ENCODE assay signal across 13 cellular contexts in the genomic region with DNA sequence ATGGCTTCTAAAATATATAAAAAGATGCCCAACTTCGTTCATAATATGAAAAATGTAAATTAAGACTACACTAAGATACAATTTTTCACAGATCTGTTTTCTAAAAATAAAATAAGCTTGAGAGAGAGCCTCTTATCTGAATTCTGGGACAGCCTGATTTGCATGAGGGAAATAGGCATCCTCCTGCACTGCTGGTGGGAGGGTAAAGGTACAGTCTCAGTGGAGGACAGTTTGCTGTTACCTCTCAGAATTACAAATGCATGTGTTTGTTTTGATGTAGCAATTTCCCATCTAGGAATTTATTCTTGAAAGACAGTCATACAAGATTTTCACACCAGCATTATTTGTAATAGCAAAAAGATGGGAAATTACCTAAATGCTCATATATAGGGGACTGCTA.
DNase-seq lines count a peak whose midpoint lies in the region; ATAC-seq, FAIRE-seq and TF ChIP-seq lines count a peak whose summit lies in the region.
"Had no signal": no experiment of that assay in that cellular context is flagged by ENCODE, and none has a peak within 500 bp of the region (broad histone marks: within the 10 kb centered on the region; RNA-seq: fewer than 3 reads in every experiment).

No MANE protein-coding gene starts in this region.

- CTCF ChIA-PET in activated naive CD4-positive, alpha-beta T cell treated with anti-CD3 and anti-CD28 coated beads, Interleukin-2, amount 10 ng/mL, durations not matched to agents 7 days and 5 days (lab: Charles Lee) = no interaction called here

- no peaks in the 10 kb centered on the region for H3K36me3 Mint-ChIP-seq in activated naive CD4-positive, alpha-beta T cell treated with anti-CD3 and anti-CD28 coated beads, Interleukin-2, amount 50 U/mL, for 24 hours
- no peaks in the 10 kb centered on the region for H3K36me3 Mint-ChIP-seq in activated naive CD4-positive, alpha-beta T cell treated with anti-CD3 and anti-CD28 coated beads, Interleukin-2, amount 10 ng/mL, durations not matched to agents 7 days and 5 days
- peaks cover 5% of the 10 kb centered on the region for H3K36me3 Mint-ChIP-seq in activated T-helper 17 cell treated with anti-CD3 and anti-CD28 coated beads, Interleukin-2, amount 50 U/mL, for 72 hours (ENCODE audit: low read depth)
- no peaks in the 10 kb centered on the region for H3K36me3 Mint-ChIP-seq in immature natural killer cell
- H3K36me3 Mint-ChIP-seq in stimulated activated effector memory CD8-positive, alpha-beta T cell treated with anti-CD3 and anti-CD28 coated beads, Interleukin-12 subunit alpha, Interleukin-12 subunit beta, amount 100 ng/mL, for 72 hours = peaks cover 6% of the 10 kb centered on the region
- no peaks in the 10 kb centered on the region for H3K36me3 Mint-ChIP-seq in activated T-cell treated with anti-CD3 and anti-CD28 coated beads, Interleukin-2, amount 50 U/mL, for 4 hours (ENCODE audit: insufficient read depth)

- DNase-seq in activated naive CD4-positive, alpha-beta T cell treated with anti-CD3 and anti-CD28 coated beads, Interleukin-2, amount 10 ng/mL, durations not matched to agents 7 days and 5 days = no peak
- DNase-seq in immature natural killer cell (no peak), NCI-H1092 (lab: John Stamatoyannopoulos, UW) (no peak), GM12892 (ENCODE audit: insufficient read length) (no peak)
- no peak for DNase-seq in stimulated activated effector memory CD8-positive, alpha-beta T cell treated with anti-CD3 and anti-CD28 coated beads, Interleukin-12 subunit alpha, Interleukin-12 subunit beta, amount 100 ng/mL, for 72 hours (ENCODE audit: low spot score in 2 of 2)
- no peak for DNase-seq in activated T-cell treated with anti-CD3 and anti-CD28 coated beads, Interleukin-2, amount 50 U/mL, for 4 hours
- DNase-seq: activated naive CD4-positive, alpha-beta T cell treated with anti-CD3 and anti-CD28 coated beads, Interleukin-2, amount 50 U/mL, for 16 hours; cortex of kidney; foreskin keratinocyte; RPMI8226 had no signal

- H3K4me1 Mint-ChIP-seq in activated naive CD4-positive, alpha-beta T cell treated with anti-CD3 and anti-CD28 coated beads, Interleukin-2, amount 50 U/mL, for 24 hours = peaks cover 39% of the 10 kb centered on the region
- peaks cover 21% of the 10 kb centered on the region for H3K4me1 Mint-ChIP-seq in activated naive CD4-positive, alpha-beta T cell treated with anti-CD3 and anti-CD28 coated beads, Interleukin-2, amount 10 ng/mL, durations not matched to agents 7 days and 5 days
- peaks cover 25% of the 10 kb centered on the region for H3K4me1 Mint-ChIP-seq in activated T-helper 17 cell treated with anti-CD3 and anti-CD28 coated beads, Interleukin-2, amount 50 U/mL, for 72 hours
- peaks cover 21 to 29% of the 10 kb centered on the region in 2 donors for H3K4me1 Mint-ChIP-seq in immature natural killer cell
- peaks cover 38% of the 10 kb centered on the region for H3K4me1 Mint-ChIP-seq in stimulated activated effector memory CD8-positive, alpha-beta T cell treated with anti-CD3 and anti-CD28 coated beads, Interleukin-12 subunit alpha, Interleukin-12 subunit beta, amount 100 ng/mL, for 72 hours
- peaks cover 28% of the 10 kb centered on the region for H3K4me1 Mint-ChIP-seq in activated T-cell treated with anti-CD3 and anti-CD28 coated beads, Interleukin-2, amount 50 U/mL, for 4 hours (ENCODE audit: low read depth)

- no peak for TF ChIP-seq POLR2A in GM12892 (IDR thresholded peaks at IDR 0.05; ENCODE audit: low read depth, low read length)

- no peaks in the 10 kb centered on the region for H3K9me3 Mint-ChIP-seq in activated naive CD4-positive, alpha-beta T cell treated with anti-CD3 and anti-CD28 coated beads, Interleukin-2, amount 50 U/mL, for 24 hours
- no peaks in the 10 kb centered on the region for H3K9me3 Mint-ChIP-seq in activated naive CD4-positive, alpha-beta T cell treated with anti-CD3 and anti-CD28 coated beads, Interleukin-2, amount 10 ng/mL, durations not matched to agents 7 days and 5 days
- no peaks in the 10 kb centered on the region for H3K9me3 Mint-ChIP-seq in activated T-helper 17 cell treated with anti-CD3 and anti-CD28 coated beads, Interleukin-2, amount 50 U/mL, for 72 hours
- H3K9me3 Mint-ChIP-seq in immature natural killer cell = no peaks in the 10 kb centered on the region
- H3K9me3 Mint-ChIP-seq in stimulated activated effector memory CD8-positive, alpha-beta T cell treated with anti-CD3 and anti-CD28 coated beads, Interleukin-12 subunit alpha, Interleukin-12 subunit beta, amount 100 ng/mL, for 72 hours = no peaks in the 10 kb centered on the region
- no peaks in the 10 kb centered on the region for H3K9me3 Mint-ChIP-seq in activated T-cell treated with anti-CD3 and anti-CD28 coated beads, Interleukin-2, amount 50 U/mL, for 4 hours

- H3K4me3 Mint-ChIP-seq in activated naive CD4-positive, alpha-beta T cell treated with anti-CD3 and anti-CD28 coated beads, Interleukin-2, amount 50 U/mL, for 24 hours = peak overlapping the region; percentile 67
- H3K4me3 Mint-ChIP-seq in activated naive CD4-positive, alpha-beta T cell treated with anti-CD3 and anti-CD28 coated beads, Interleukin-2, amount 10 ng/mL, durations not matched to agents 7 days and 5 days = no peak overlapping the region
- H3K4me3 Mint-ChIP-seq in activated T-helper 17 cell treated with anti-CD3 and anti-CD28 coated beads, Interleukin-2, amount 50 U/mL, for 72 hours = peak overlapping the region; percentile 69
- H3K4me3 Mint-ChIP-seq in immature natural killer cell = peak overlapping the region; percentile 2 to 87 (median 78)
- peak overlapping the region; percentile 61 for H3K4me3 Mint-ChIP-seq in stimulated activated effector memory CD8-positive, alpha-beta T cell treated with anti-CD3 and anti-CD28 coated beads, Interleukin-12 subunit alpha, Interleukin-12 subunit beta, amount 100 ng/mL, for 72 hours
- H3K4me3 Mint-ChIP-seq in activated T-cell treated with anti-CD3 and anti-CD28 coated beads, Interleukin-2, amount 50 U/mL, for 4 hours = no peak overlapping the region

- no peak for ATAC-seq in activated T-helper 17 cell treated with anti-CD3 and anti-CD28 coated beads, Interleukin-2, amount 50 U/mL, for 72 hours (replicated peaks)
- ATAC-seq in stimulated activated effector memory CD8-positive, alpha-beta T cell treated with anti-CD3 and anti-CD28 coated beads, Interleukin-12 subunit alpha, Interleukin-12 subunit beta, amount 100 ng/mL, for 72 hours = no peak
- no peak for ATAC-seq in activated T-cell treated with anti-CD3 and anti-CD28 coated beads, Interleukin-2, amount 50 U/mL, for 4 hours

- H3K27ac Mint-ChIP-seq in activated naive CD4-positive, alpha-beta T cell treated with anti-CD3 and anti-CD28 coated beads, Interleukin-2, amount 50 U/mL, for 24 hours = peak overlapping the region; percentile 94
- no peak overlapping the region for H3K27ac Mint-ChIP-seq in activated naive CD4-positive, alpha-beta T cell treated with anti-CD3 and anti-CD28 coated beads, Interleukin-2, amount 10 ng/mL, durations not matched to agents 7 days and 5 days
- peak overlapping the region; percentile 82 for H3K27ac Mint-ChIP-seq in activated T-helper 17 cell treated with anti-CD3 and anti-CD28 coated beads, Interleukin-2, amount 50 U/mL, for 72 hours
- H3K27ac Mint-ChIP-seq in immature natural killer cell = peak overlapping the region; percentile 61 to 98 (median 92)
- no peak overlapping the region for H3K27ac Mint-ChIP-seq in stimulated activated effector memory CD8-positive, alpha-beta T cell treated with anti-CD3 and anti-CD28 coated beads, Interleukin-12 subunit alpha, Interleukin-12 subunit beta, amount 100 ng/mL, for 72 hours

- no peak for FAIRE-seq in GM12892 (lab: Jason Lieb, UNC)
- FAIRE-seq: GM19239 had no signal

- H3K27me3 Mint-ChIP-seq in activated naive CD4-positive, alpha-beta T cell treated with anti-CD3 and anti-CD28 coated beads, Interleukin-2, amount 50 U/mL, for 24 hours = no peaks in the 10 kb centered on the region
- peaks cover 4% of the 10 kb centered on the region for H3K27me3 Mint-ChIP-seq in activated naive CD4-positive, alpha-beta T cell treated with anti-CD3 and anti-CD28 coated beads, Interleukin-2, amount 10 ng/mL, durations not matched to agents 7 days and 5 days
- no peaks in the 10 kb centered on the region for H3K27me3 Mint-ChIP-seq in activated T-helper 17 cell treated with anti-CD3 and anti-CD28 coated beads, Interleukin-2, amount 50 U/mL, for 72 hours
- peaks cover 6 to 10% (median 7%) of the 10 kb centered on the region in 3 donors for H3K27me3 Mint-ChIP-seq in immature natural killer cell (ENCODE audit: low read depth in 3 of 3)
- no peaks in the 10 kb centered on the region for H3K27me3 Mint-ChIP-seq in activated T-cell treated with anti-CD3 and anti-CD28 coated beads, Interleukin-2, amount 50 U/mL, for 4 hours (ENCODE audit: low read depth)

Comparison
In these comparisons a context has a peak if more than half of its experiments do, and no peak if none do; other contexts are left out.
1. H3K27ac Mint-ChIP-seq: peak in activated naive CD4-positive, alpha-beta T cell treated with anti-CD3 and anti-CD28 coated beads, Interleukin-2, amount 50 U/mL, for 24 hours (single experiment), activated T-helper 17 cell treated with anti-CD3 and anti-CD28 coated beads, Interleukin-2, amount 50 U/mL, for 72 hours (single experiment) and immature natural killer cell (6 of 6); none in activated naive CD4-positive, alpha-beta T cell treated with anti-CD3 and anti-CD28 coated beads, Interleukin-2, amount 10 ng/mL, durations not matched to agents 7 days and 5 days (single experiment) and stimulated activated effector memory CD8-positive, alpha-beta T cell treated with anti-CD3 and anti-CD28 coated beads, Interleukin-12 subunit alpha, Interleukin-12 subunit beta, amount 100 ng/mL, for 72 hours (single experiment).
2. H3K4me3 Mint-ChIP-seq: peak in activated naive CD4-positive, alpha-beta T cell treated with anti-CD3 and anti-CD28 coated beads, Interleukin-2, amount 50 U/mL, for 24 hours (single experiment), activated T-helper 17 cell treated with anti-CD3 and anti-CD28 coated beads, Interleukin-2, amount 50 U/mL, for 72 hours (single experiment), immature natural killer cell (5 of 5) and stimulated activated effector memory CD8-positive, alpha-beta T cell treated with anti-CD3 and anti-CD28 coated beads, Interleukin-12 subunit alpha, Interleukin-12 subunit beta, amount 100 ng/mL, for 72 hours (single experiment); none in activated naive CD4-positive, alpha-beta T cell treated with anti-CD3 and anti-CD28 coated beads, Interleukin-2, amount 10 ng/mL, durations not matched to agents 7 days and 5 days (single experiment) and activated T-cell treated with anti-CD3 and anti-CD28 coated beads, Interleukin-2, amount 50 U/mL, for 4 hours (single experiment).